Comparison of ENCODE assay signal across 2 cellular contexts in genomic region chr5:94775088-94775487, GRCh38.
"Had no signal": no experiment of that assay in that cellular context is flagged by ENCODE, and none has a peak within 500 bp of the region (broad histone marks: within the 10 kb centered on the region; RNA-seq: fewer than 3 reads in every experiment).

No MANE protein-coding gene starts in this region.

- DNase-seq: GF-D8 had no signal

- ATAC-seq: GM12878 had no signal

- H3K4me3 ChIP-seq: GM12878 had no signal
